In genomic region chr16:75252946-75253911, GRCh38 we compare ENCODE assay signal across 11 cellular contexts. TPM values are rescaled to one million over a fixed set of nuclear protein-coding genes. Genes with fewer than 3 reads are reported as not detected.
DNase-seq lines count a peak whose midpoint lies in the region; ATAC-seq and TF ChIP-seq lines count a peak whose summit lies in the region.
"Had no signal": no experiment of that assay in that cellular context is flagged by ENCODE, and none has a peak within 500 bp of the region (broad histone marks: within the 10 kb centered on the region; RNA-seq: fewer than 3 reads in every experiment).

No MANE protein-coding gene starts in this region.

- peak overlapping the region; percentile 27 for H3K4me3 ChIP-seq in AG09309 (ENCODE audit: control insufficient read depth, low read depth, low read length)
- peak overlapping the region; percentile 5 to 7 for H3K4me3 ChIP-seq in foreskin fibroblast (ENCODE audit: low read depth in 1 of 2, low read length in 2 of 2)
- no peak overlapping the region for H3K4me3 ChIP-seq in neural progenitor cell
- no peak overlapping the region for H3K4me3 ChIP-seq in MM.1S (ENCODE audit: low read length)

- H3K9me3 ChIP-seq in neural progenitor cell (ENCODE audit: low read depth) (no peaks in the 10 kb centered on the region), MM.1S (replicated peaks; ENCODE audit: insufficient read depth, low read length) (no peaks in the 10 kb centered on the region)

- POLR2A ChIA-PET in T-cell (lab: Charles Lee): no interaction called here

- no peak overlapping the region for H3K27ac ChIP-seq in neural progenitor cell
- no peak overlapping the region for H3K27ac ChIP-seq in MM.1S (ENCODE audit: low read length)

- H3K27me3 ChIP-seq in neural progenitor cell: peaks cover 11% of the 10 kb centered on the region
- H3K27me3 ChIP-seq in MM.1S (replicated peaks; ENCODE audit: insufficient read depth, low read length): peaks cover 16% of the 10 kb centered on the region

- H3K4me1 Mint-ChIP-seq in T-cell: peaks cover 0 to 12% (median 10%) of the 10 kb centered on the region in 3 donors
- H3K4me1 Mint-ChIP-seq in neural progenitor cell: peaks cover 77% of the 10 kb centered on the region

- peaks cover 72% of the 10 kb centered on the region for H3K79me2 ChIP-seq in neural progenitor cell (ENCODE audit: low read depth)
- H3K79me2 ChIP-seq in MM.1S (ENCODE audit: low read length): no peaks in the 10 kb centered on the region

- peaks cover 24% of the 10 kb centered on the region for H3F3A ChIP-seq in neural progenitor cell (ENCODE audit: low read depth)
- H3F3A ChIP-seq in MM.1S (ENCODE audit: insufficient read depth, low read length): no peaks in the 10 kb centered on the region

- peak overlapping the region; percentile 13 to 36 (median 31) for H3K4me3 Mint-ChIP-seq in T-cell
- peak overlapping the region; percentile 75 for H3K4me3 Mint-ChIP-seq in neural progenitor cell
- H3K4me3 Mint-ChIP-seq: activated B cell treated with CpG ODN at 0.5 μM for 24 hours had no signal

- TF ChIP-seq CTCF in AG09309 (IDR thresholded peaks at IDR 0.05; ENCODE audit: control insufficient read depth, insufficient read depth, low read depth, low read length, missing control alignments): no peak
- TF ChIP-seq CTCF in foreskin fibroblast (IDR thresholded peaks at IDR 0.05; ENCODE audit: low read depth, low read length): no peak
- TF ChIP-seq CTCF in neural progenitor cell (IDR thresholded peaks at IDR 0.05): no peak
- TF ChIP-seq CTCF in MM.1S (IDR thresholded peaks at IDR 0.05; ENCODE audit: low read length): no peak

- no peaks in the 10 kb centered on the region for H3K36me3 ChIP-seq in neural progenitor cell
- H3K36me3 ChIP-seq in MM.1S (replicated peaks; ENCODE audit: insufficient read depth, low read length): no peaks in the 10 kb centered on the region

- H3K27ac Mint-ChIP-seq in T-cell: no peak overlapping the region
- H3K27ac Mint-ChIP-seq in neural progenitor cell: no peak overlapping the region
- H3K27ac Mint-ChIP-seq: activated B cell treated with CpG ODN at 0.5 μM for 24 hours had no signal

- H3K36me3 Mint-ChIP-seq in T-cell (no peaks in the 10 kb centered on the region), neural progenitor cell (peaks cover 2% of the 10 kb centered on the region)
- H3K36me3 Mint-ChIP-seq: CD4-positive, alpha-beta memory T cell had no signal

- H3K9me3 Mint-ChIP-seq in T-cell (no peaks in the 10 kb centered on the region), neural progenitor cell (no peaks in the 10 kb centered on the region)
- H3K9me3 Mint-ChIP-seq: activated B cell treated with CpG ODN at 0.5 μM for 24 hours; CD4-positive, alpha-beta memory T cell had no signal

- DNase-seq in AG09309 (ENCODE audit: low read depth) (no peak), T-cell (no peak), foreskin fibroblast (peak in 1 of 2 donors; percentile 72), neural progenitor cell (ENCODE audit: low spot score) (peak; percentile 78), D341Med (ENCODE audit: low spot score) (no peak), MM.1S (no peak)
- DNase-seq in stimulated activated CD4-positive, alpha-beta T cell treated with anti-CD3 and anti-CD28 coated beads, Interleukin-12 subunit alpha, Interleukin-12 subunit beta, amount 100 ng/mL, for 4 hours: no peak
- DNase-seq: activated B cell treated with CpG ODN at 0.5 μM for 24 hours; effector memory CD4-positive, alpha-beta T cell had no signal

- H2AFZ ChIP-seq in neural progenitor cell (replicated peaks): no peak overlapping the region
- H2AFZ ChIP-seq in MM.1S (ENCODE audit: low read length): no peak overlapping the region

- no peak overlapping the region for H3K9ac ChIP-seq in neural progenitor cell
- no peak overlapping the region for H3K9ac ChIP-seq in MM.1S (ENCODE audit: low read length)

- H3K27me3 Mint-ChIP-seq in T-cell (peaks cover 19 to 61% of the 10 kb centered on the region in 2 donors), neural progenitor cell (ENCODE audit: insufficient read depth, low read depth) (peaks cover 9% of the 10 kb centered on the region)

- no peak for ATAC-seq in T-cell (replicated peaks in 1 of 4)
- ATAC-seq in HG03439 (IDR thresholded peaks at IDR 0.05; ENCODE audit: unreplicated experiment): no peak

- H4K20me1 ChIP-seq in neural progenitor cell (ENCODE audit: low read depth) (peaks cover 93% of the 10 kb centered on the region), MM.1S (ENCODE audit: insufficient read depth, low read length) (no peaks in the 10 kb centered on the region)

- CTCF ChIA-PET in T-cell (lab: Charles Lee): no interaction called here

- H3K4me2 ChIP-seq in neural progenitor cell: peak overlapping the region; percentile 54
- H3K4me2 ChIP-seq in MM.1S (ENCODE audit: low read depth, low read length): no peak overlapping the region

- peaks cover 43% of the 10 kb centered on the region for H3K4me1 ChIP-seq in neural progenitor cell
- H3K4me1 ChIP-seq in MM.1S (ENCODE audit: low read length): no peaks in the 10 kb centered on the region

- no peaks in the 10 kb centered on the region for H3K9me2 ChIP-seq in MM.1S (replicated peaks; ENCODE audit: insufficient read depth, low read length)

RNA-seq across cellular contexts. Expression of gene BCAR1, which starts 1.8 kb away (rescaled TPM):
- total RNA-seq in T-cell: 1 to 10 TPM in 2 of 5 donors, under 1 TPM in 3; 0.49 to 1.6 (median 0.98) TPM
- total RNA-seq in neural progenitor cell (ENCODE audit: low replicate concordance): 10.9 and 29.1 TPM in 2 replicates
- total RNA-seq: activated B cell treated with CpG ODN at 0.5 μM for 24 hours had no signal

RNA-seq across cellular contexts. Expression of gene CTRB1, which starts 34.4 kb away (rescaled TPM):
- total RNA-seq in T-cell (1 to 10 TPM in 3 of 5 donors, not detected in 2; 6.1 to 8.3 (median 7.9) TPM), neural progenitor cell (ENCODE audit: low replicate concordance) (not detected in 2 replicates)
- total RNA-seq: activated B cell treated with CpG ODN at 0.5 μM for 24 hours; CD4-positive, alpha-beta memory T cell had no signal

RNA-seq across cellular contexts. Expression of gene CTRB2, which starts 46.3 kb away (rescaled TPM):
- total RNA-seq in T-cell: 10 to 100 TPM in 3 of 5 donors, not detected in 2; 14.4 to 18.7 (median 15.1) TPM
- not detected in 2 replicates for total RNA-seq in neural progenitor cell (ENCODE audit: low replicate concordance)
- total RNA-seq: activated B cell treated with CpG ODN at 0.5 μM for 24 hours; CD4-positive, alpha-beta memory T cell had no signal

Comparison
In these comparisons a context has a peak if more than half of its experiments do, and no peak if none do; other contexts are left out.
1. H3K4me3 ChIP-seq: peak in AG09309 (single experiment) and foreskin fibroblast (2 of 2); none in neural progenitor cell (single experiment) and MM.1S (single experiment).